Comparison of ENCODE assay signal across 14 cellular contexts in the genomic region with DNA sequence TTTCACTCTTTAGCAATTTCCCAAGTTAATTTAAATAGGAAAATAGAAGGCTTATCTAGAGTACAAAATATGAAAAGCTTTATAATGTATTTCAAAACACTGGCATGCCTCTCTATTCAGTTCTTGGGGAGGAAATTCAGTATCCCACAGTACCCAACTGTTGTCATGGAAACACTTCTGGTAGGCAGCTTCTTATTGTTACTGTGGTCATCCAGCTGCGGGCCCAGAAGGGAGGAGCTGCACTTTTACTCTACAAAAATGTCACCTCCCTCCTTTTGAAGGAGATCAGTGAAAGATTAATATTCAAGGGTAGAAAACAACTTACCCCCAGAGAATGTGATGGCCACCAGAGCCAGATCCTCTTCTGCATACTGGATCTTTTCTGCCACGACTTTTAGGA.
DNase-seq lines count a peak whose midpoint lies in the region; ATAC-seq, FAIRE-seq and TF ChIP-seq lines count a peak whose summit lies in the region.
"Had no signal": no experiment of that assay in that cellular context is flagged by ENCODE, and none has a peak within 500 bp of the region (broad histone marks: within the 10 kb centered on the region; RNA-seq: fewer than 3 reads in every experiment).

No MANE protein-coding gene starts in this region.

- H3K79me1 ChIP-seq in H9 (ENCODE audit: insufficient read depth, low read depth, low read length, poor library complexity, severe bottlenecking) = no peaks in the 10 kb centered on the region

- BruUV-seq in A673 (replicated peaks; lab: Mats Ljungman, UMichigan) = no TSS peak

- no peak for ATAC-seq in GM21526 (IDR thresholded peaks at IDR 0.05; ENCODE audit: low FRiP score, unreplicated experiment)
- ATAC-seq: left lobe of liver had no signal

- H4K5ac ChIP-seq in H9 (ENCODE audit: insufficient read length, low read depth, low read length) = no peak overlapping the region

- no peaks in the 10 kb centered on the region for H3K79me2 ChIP-seq in H9 (ENCODE audit: insufficient read depth, low read length)
- no peaks in the 10 kb centered on the region for H3K79me2 ChIP-seq in neural progenitor cell (ENCODE audit: low read depth)

- CTCF ChIA-PET in A673 (lab: Charles Lee) = no interaction called here

- H4K8ac ChIP-seq in H9 (replicated peaks; ENCODE audit: insufficient read length, low read depth, low read length) = no peak overlapping the region

- no peak overlapping the region for H2AK5ac ChIP-seq in H9 (ENCODE audit: insufficient read length, low read length)

- H3K4me1 ChIP-seq in H9 (ENCODE audit: insufficient read depth, low read length) (no peaks in the 10 kb centered on the region), neural progenitor cell (peaks cover 27% of the 10 kb centered on the region), A673 (ENCODE audit: insufficient read depth, low read length, poor library complexity, severe bottlenecking) (peaks cover 9% of the 10 kb centered on the region)
- H3K4me1 ChIP-seq: SJSA1 had no signal

- no peak overlapping the region for H3K4me2 ChIP-seq in H9 (ENCODE audit: insufficient read depth, insufficient read length, low read length)
- H3K4me2 ChIP-seq in neural progenitor cell = peak overlapping the region; percentile 68

- H3K27ac Mint-ChIP-seq in H9 (peak overlapping the region in 2 of 3 experiments; percentile 83 to 99; a peak in 4 of 7 replicates), endothelial cell (ENCODE audit: unreplicated experiment) (peak overlapping the region; percentile 90), neural progenitor cell (peak overlapping the region; percentile 100)

- H3K56ac ChIP-seq in H9 (ENCODE audit: insufficient read length, low read depth, low read length) = no peak overlapping the region

- no peaks in the 10 kb centered on the region for H3K36me3 ChIP-seq in neural progenitor cell
- H3K36me3 ChIP-seq in A673 (ENCODE audit: insufficient read depth, low read length, poor library complexity, severe bottlenecking) = no peaks in the 10 kb centered on the region
- H3K36me3 ChIP-seq: SJSA1 had no signal

- no peak overlapping the region for H3K18ac ChIP-seq in H9 (ENCODE audit: insufficient read length, low read depth, low read length)

- no peak overlapping the region for H2BK12ac ChIP-seq in H9 (ENCODE audit: insufficient read length, low read depth, low read length)

- H3K27me3 Mint-ChIP-seq in H9 (ENCODE audit: low read depth) (no peaks in the 10 kb centered on the region), endothelial cell (ENCODE audit: unreplicated experiment) (peaks cover 3% of the 10 kb centered on the region), neural progenitor cell (ENCODE audit: insufficient read depth, low read depth) (no peaks in the 10 kb centered on the region)

- WGBS in H9 (ENCODE audit: extremely low coverage, insufficient read length, low lambda C conversion rate) = no CpG with 5 or more reads among the region's 2 CpGs

- H2BK15ac ChIP-seq in H9 (ENCODE audit: low read depth, low read length) = no peak overlapping the region

- no peak overlapping the region for H3K27ac ChIP-seq in H9 (ENCODE audit: insufficient read length, low read depth, low read length)
- peak overlapping the region; percentile 77 for H3K27ac ChIP-seq in neural progenitor cell
- no peak overlapping the region for H3K27ac ChIP-seq in A673 (ENCODE audit: low read depth, low read length, poor library complexity, severe bottlenecking)
- H3K27ac ChIP-seq: SJSA1, suprapubic skin had no signal

- peaks cover 0 to 9% (median 3%) of the 10 kb centered on the region in 3 experiments; a peak in 2 of 7 replicates for H3K36me3 Mint-ChIP-seq in H9 (ENCODE audit: insufficient read depth in 1 of 3, low read depth in 3 of 3)
- peaks cover 48% of the 10 kb centered on the region for H3K36me3 Mint-ChIP-seq in endothelial cell (ENCODE audit: low read depth, unreplicated experiment)
- H3K36me3 Mint-ChIP-seq in neural progenitor cell = peaks cover 14% of the 10 kb centered on the region

- H3T11ph ChIP-seq in H9 (ENCODE audit: low read length) = no peak overlapping the region

- H3K9me3 ChIP-seq in H9 (ENCODE audit: control insufficient read depth, low read depth, low read length) (no peaks in the 10 kb centered on the region), neural progenitor cell (ENCODE audit: low read depth) (no peaks in the 10 kb centered on the region), A673 (ENCODE audit: low read depth, low read length, poor library complexity, severe bottlenecking) (no peaks in the 10 kb centered on the region)
- H3K9me3 ChIP-seq: SJSA1, suprapubic skin had no signal

- no peak overlapping the region for H3K4ac ChIP-seq in H9 (ENCODE audit: low read depth, low read length)

- no peak for TF ChIP-seq POLR2A in NB4 (IDR thresholded peaks at IDR 0.05; ENCODE audit: extremely low read depth, insufficient read length)

- DNase-seq in H9 = no peak
- peak; percentile 15 for DNase-seq in NB4 (ENCODE audit: low read depth)
- DNase-seq in endothelial cell (ENCODE audit: low spot score) = peak; percentile 9
- DNase-seq in neural progenitor cell (ENCODE audit: low spot score) = peak; percentile 71
- no peak for DNase-seq in A673 (ENCODE audit: low spot score)
- DNase-seq in NCI-H2196 (lab: John Stamatoyannopoulos, UW; ENCODE audit: unreplicated experiment) = no peak
- no peak for DNase-seq in GM19239 (ENCODE audit: insufficient read length, low spot score)
- DNase-seq: KBM-7, NCI-H187 treated with DMSO at 0.1 percent for 48 hours, small intestine had no signal

- H3K4me3 ChIP-seq in NB4 (ENCODE audit: low read depth, low read length) (no peak overlapping the region), neural progenitor cell (peak overlapping the region; percentile 34), A673 (ENCODE audit: low read depth, low read length, poor library complexity, severe bottlenecking) (no peak overlapping the region)
- H3K4me3 ChIP-seq: SJSA1, suprapubic skin had no signal

- H2AFZ ChIP-seq in H9 (ENCODE audit: low read length) = no peak overlapping the region
- no peak overlapping the region for H2AFZ ChIP-seq in neural progenitor cell (replicated peaks)

- H4K20me1 ChIP-seq in H9 (ENCODE audit: control insufficient read depth, insufficient read depth, insufficient read length) (no peaks in the 10 kb centered on the region), neural progenitor cell (ENCODE audit: low read depth) (no peaks in the 10 kb centered on the region)

- no peak overlapping the region for H3K9ac ChIP-seq in H9 (ENCODE audit: extremely low read depth, insufficient read length, low read length)
- no peak overlapping the region for H3K9ac ChIP-seq in neural progenitor cell

- no peak overlapping the region for H4K91ac ChIP-seq in H9 (ENCODE audit: insufficient read length, low read depth, low read length)

- H3K4me1 Mint-ChIP-seq in H9 (peaks cover 20 to 26% of the 10 kb centered on the region in 2 experiments), endothelial cell (ENCODE audit: unreplicated experiment) (peaks cover 27% of the 10 kb centered on the region), neural progenitor cell (peaks cover 65% of the 10 kb centered on the region)

- H3K27me3 ChIP-seq in H9 (ENCODE audit: insufficient read depth, low read length) (no peaks in the 10 kb centered on the region), neural progenitor cell (no peaks in the 10 kb centered on the region), A673 (replicated peaks; ENCODE audit: insufficient read depth, low read depth, low read length, poor library complexity) (no peaks in the 10 kb centered on the region)
- H3K27me3 ChIP-seq: SJSA1, suprapubic skin had no signal

- no peak overlapping the region for H2BK5ac ChIP-seq in H9 (ENCODE audit: insufficient read length, low read length)

- POLR2A ChIA-PET in A673 (lab: Charles Lee; ENCODE audit: low non-redundant PET) = no interaction called here

- no peak for TF ChIP-seq CTCF in H9 (conservative IDR thresholded peaks at IDR 0.05)
- no peak for TF ChIP-seq CTCF in NB4 (IDR thresholded peaks at IDR 0.05; ENCODE audit: low read depth, low read length)
- TF ChIP-seq CTCF in endothelial cell (IDR thresholded peaks at IDR 0.05; ENCODE audit: unreplicated experiment) = no peak
- TF ChIP-seq CTCF in neural progenitor cell (IDR thresholded peaks at IDR 0.05) = no peak
- TF ChIP-seq CTCF in A673 (conservative IDR thresholded peaks at IDR 0.05; ENCODE audit: low read depth, low read length) = no peak

- intact Hi-C loops in A673 (cut with micrococcal nuclease; ENCODE audit: unreplicated experiment) = no loop called here

- H3K4me3 Mint-ChIP-seq in H9 (no peak overlapping the region), endothelial cell (ENCODE audit: unreplicated experiment) (no peak overlapping the region), neural progenitor cell (peak overlapping the region; percentile 72)

- no peak overlapping the region for H2BK20ac ChIP-seq in H9 (ENCODE audit: low read depth, low read length, poor library complexity, severe bottlenecking)

- no peak overlapping the region for H3K14ac ChIP-seq in H9 (ENCODE audit: insufficient read depth, low read length)

- H3K23me2 ChIP-seq in H9 (ENCODE audit: insufficient read length, low read depth, low read length, poor library complexity, severe bottlenecking) = no peaks in the 10 kb centered on the region

- no peak for FAIRE-seq in GM19239 (lab: Jason Lieb, UNC)
- FAIRE-seq: small intestine had no signal

- H3K23ac ChIP-seq in H9 (ENCODE audit: insufficient read length, low read depth, low read length) = no peak overlapping the region

- H3K9me3 Mint-ChIP-seq in H9 (no peaks in the 10 kb centered on the region; a peak in 1 of 5 replicates), endothelial cell (ENCODE audit: unreplicated experiment) (no peaks in the 10 kb centered on the region), neural progenitor cell (no peaks in the 10 kb centered on the region)

- H2BK120ac ChIP-seq in H9 (ENCODE audit: low read depth, low read length, poor library complexity, severe bottlenecking) = no peak overlapping the region

- H3F3A ChIP-seq in neural progenitor cell (ENCODE audit: low read depth) = peaks cover 16% of the 10 kb centered on the region

Comparison
In these comparisons a context has a peak if more than half of its experiments do, and no peak if none do; other contexts are left out.
1. DNase-seq: peak in NB4 (single experiment), endothelial cell (single experiment) and neural progenitor cell (single experiment); none in H9 (single experiment), A673 (single experiment), NCI-H2196 (single experiment) and GM19239 (single experiment).
2. Peak in every context shown above with its lines, with median percentiles within 50 percentile points of each other: H3K27ac Mint-ChIP-seq.